In the genomic region with DNA sequence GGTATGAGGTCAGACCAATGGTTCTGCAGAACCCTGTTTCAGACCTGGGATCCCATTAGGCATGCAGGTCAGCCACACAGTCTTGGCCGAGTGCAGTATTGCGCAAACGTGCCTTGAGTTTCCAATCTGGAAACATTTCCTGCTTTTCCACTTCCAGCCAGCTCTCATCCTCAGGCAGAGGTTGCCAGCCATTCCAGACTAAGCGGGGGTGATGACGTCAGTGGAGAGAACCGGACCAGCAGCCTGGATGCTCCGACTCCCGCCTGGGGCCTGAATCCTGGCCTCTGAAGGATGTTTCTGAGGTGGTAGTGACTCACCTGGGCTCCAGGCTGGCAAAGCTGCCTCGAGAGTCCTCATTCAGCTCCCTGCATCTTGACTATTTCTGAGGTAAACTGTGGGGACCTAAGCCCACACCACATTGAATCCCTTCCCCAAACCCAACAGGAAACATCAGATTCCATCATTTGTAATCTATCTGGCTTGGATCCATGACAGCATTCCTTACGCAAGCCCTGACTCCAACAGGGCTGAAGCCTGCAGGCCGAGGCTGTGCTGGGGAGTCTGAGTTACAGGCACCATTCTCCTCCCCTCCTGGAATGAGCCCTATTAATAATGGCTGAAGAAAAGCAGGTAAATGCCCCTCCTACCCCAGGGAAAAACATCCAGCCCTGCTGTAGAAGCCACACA, we compare ENCODE assay signal across 8 cellular contexts.
DNase-seq lines count a peak whose midpoint lies in the region; ATAC-seq and TF ChIP-seq lines count a peak whose summit lies in the region.

No MANE protein-coding gene starts in this region.

- no peak overlapping the region for H3K4me3 ChIP-seq in cardiac fibroblast (replicated peaks in 1 of 2; ENCODE audit: low read depth in 2 of 2, low read length in 2 of 2)
- no peak overlapping the region for H3K4me3 ChIP-seq in tibial nerve

- TF ChIP-seq POLR2A in tibial nerve (IDR thresholded peaks at IDR 0.05): no peak

- H3K27me3 ChIP-seq in tibial nerve: no peaks in the 10 kb centered on the region

- H3K9me3 ChIP-seq in tibial nerve: no peaks in the 10 kb centered on the region

- H3K36me3 ChIP-seq in tibial nerve: no peaks in the 10 kb centered on the region

- no peak for TF ChIP-seq CTCF in cardiac fibroblast (IDR thresholded peaks at IDR 0.05; ENCODE audit: low read depth, low read length)
- no peak for TF ChIP-seq CTCF in tibial nerve (IDR thresholded peaks at IDR 0.05)

- ATAC-seq in left lobe of liver: peak; percentile 60
- ATAC-seq in GM19023 (IDR thresholded peaks at IDR 0.05; ENCODE audit: unreplicated experiment): no peak
- no peak for ATAC-seq in GM19463 (IDR thresholded peaks at IDR 0.05; ENCODE audit: unreplicated experiment)

- DNase-seq in HuH-7 (ENCODE audit: low spot score): peak; percentile 16
- peak; percentile 88 to 98 for DNase-seq in cardiac fibroblast (ENCODE audit: low read depth in 2 of 2)
- peak; percentile 80 for DNase-seq in left lobe of liver (ENCODE audit: low spot score)
- peak; percentile 82 to 93 for DNase-seq in tibial nerve (ENCODE audit: low spot score in 2 of 2)
- DNase-seq in CD1c-positive myeloid dendritic cell (ENCODE audit: extremely low spot score): no peak
- no peak for DNase-seq in NCI-H2227 (lab: John Stamatoyannopoulos, UW; ENCODE audit: unreplicated experiment)

- H3K27ac ChIP-seq in tibial nerve: peak overlapping the region; percentile 38 to 80 (median 60)

- WGBS in tibial nerve, 2 donors: 37 to 38% methylated on average over 10 to 11 of the region's 11 CpGs

- peaks cover 0 to 31% (median 6%) of the 10 kb centered on the region in 4 donors for H3K4me1 ChIP-seq in tibial nerve

- TF ChIP-seq EP300 in tibial nerve (IDR thresholded peaks at IDR 0.05): peak; percentile 29 to 93

Comparison
In these comparisons a context has a peak if more than half of its experiments do, and no peak if none do; other contexts are left out.
1. DNase-seq: peak in HuH-7 (single experiment), cardiac fibroblast (2 of 2), left lobe of liver (single experiment) and tibial nerve (2 of 2); none in CD1c-positive myeloid dendritic cell (single experiment) and NCI-H2227 (single experiment).